ENCODE assay signal across 21 cellular contexts in the genomic region with DNA sequence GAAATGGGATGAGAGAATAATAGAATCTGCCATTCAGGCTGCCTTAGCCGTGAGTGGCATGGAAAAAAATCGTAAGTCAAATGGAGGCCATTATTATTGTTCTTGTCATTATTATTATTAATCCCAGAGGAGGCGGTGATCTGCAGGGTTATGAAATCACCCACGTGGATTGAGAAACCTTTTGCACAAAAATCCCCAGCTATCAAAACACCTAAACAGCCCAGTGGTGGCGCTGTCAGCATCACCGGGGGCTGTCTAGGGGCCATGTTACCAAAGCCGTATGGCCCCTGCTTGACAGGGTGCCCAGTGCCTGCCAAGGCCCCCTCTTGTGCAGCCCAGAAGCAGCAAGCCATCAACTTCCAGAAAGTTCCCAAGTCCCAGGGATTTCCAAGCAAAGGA. TPM values are rescaled to one million over a fixed set of nuclear protein-coding genes. Genes with fewer than 3 reads are reported as not detected.
DNase-seq lines count a peak whose midpoint lies in the region; TF ChIP-seq lines count a peak whose summit lies in the region.
"Had no signal": no experiment of that assay in that cellular context is flagged by ENCODE, and none has a peak within 500 bp of the region (broad histone marks: within the 10 kb centered on the region; RNA-seq: fewer than 3 reads in every experiment).

No MANE protein-coding gene starts in this region.

- no peaks in the 10 kb centered on the region for H3K9me3 Mint-ChIP-seq in HFFc6
- peaks cover 4% of the 10 kb centered on the region for H3K9me3 Mint-ChIP-seq in glutamatergic neuron (ENCODE audit: unreplicated experiment)

- no peak for TF ChIP-seq POLR2A in vagina (IDR thresholded peaks at IDR 0.05)

- H3K9me3 ChIP-seq in vagina: no peaks in the 10 kb centered on the region
- H3K9me3 ChIP-seq: BLaER1 treated with 17β-estradiol and CSF1 and Interleukin-3, amounts not matched to agents 10 nM and 100 nM; colonic mucosa had no signal

- H3K4me3 Mint-ChIP-seq in HFFc6 (no peak overlapping the region), glutamatergic neuron (ENCODE audit: unreplicated experiment) (peak overlapping the region; percentile 55)
- H3K4me3 Mint-ChIP-seq: activated CD8-positive, alpha-beta memory T cell treated with anti-CD3 and anti-CD28 coated beads, Interleukin-2, amount 10 ng/mL, durations not matched to agents 7 days and 5 days had no signal

- no peaks in the 10 kb centered on the region for H3K4me1 ChIP-seq in vagina
- H3K4me1 ChIP-seq: colonic mucosa had no signal

- H3K4me1 Mint-ChIP-seq in HFFc6 (ENCODE audit: low read depth): no peaks in the 10 kb centered on the region
- H3K4me1 Mint-ChIP-seq in glutamatergic neuron (ENCODE audit: low read depth, unreplicated experiment): peaks cover 3% of the 10 kb centered on the region
- H3K4me1 Mint-ChIP-seq: activated CD8-positive, alpha-beta memory T cell treated with anti-CD3 and anti-CD28 coated beads, Interleukin-2, amount 10 ng/mL, durations not matched to agents 7 days and 5 days had no signal

- no peak overlapping the region for H3K4me3 ChIP-seq in BJ (ENCODE audit: low read depth, low read length)
- no peak overlapping the region for H3K4me3 ChIP-seq in astrocyte of the spinal cord (ENCODE audit: low read depth, low read length)
- H3K4me3 ChIP-seq in vagina: no peak overlapping the region
- H3K4me3 ChIP-seq: BLaER1 treated with 17β-estradiol and CSF1 and Interleukin-3, amounts not matched to agents 10 nM and 100 nM; colonic mucosa had no signal

- peaks cover 18% of the 10 kb centered on the region for H3K27me3 Mint-ChIP-seq in HFFc6 (ENCODE audit: insufficient read depth)
- H3K27me3 Mint-ChIP-seq in glutamatergic neuron (ENCODE audit: unreplicated experiment): peaks cover 2% of the 10 kb centered on the region

- H3K36me3 ChIP-seq in BJ (ENCODE audit: control insufficient read depth, insufficient read depth, low read length) (no peaks in the 10 kb centered on the region), vagina (no peaks in the 10 kb centered on the region)
- H3K36me3 ChIP-seq: BLaER1 treated with 17β-estradiol and CSF1 and Interleukin-3, amounts not matched to agents 10 nM and 100 nM; colonic mucosa had no signal

- DNase-seq in BJ (ENCODE audit: low read depth): no peak
- DNase-seq in HFFc6: no peak
- no peak for DNase-seq in astrocyte of the spinal cord (ENCODE audit: low read depth, low spot score)
- no peak for DNase-seq in glutamatergic neuron
- DNase-seq in NCI-H1105 (lab: John Stamatoyannopoulos, UW): no peak
- DNase-seq in NCI-H187 treated with DMSO at 0.1 percent for 48 hours (lab: John Stamatoyannopoulos, UW): no peak
- no peak for DNase-seq in vagina (ENCODE audit: extremely low spot score in 2 of 2)
- no peak for DNase-seq in GM20000 (ENCODE audit: low spot score)
- DNase-seq: activated CD8-positive, alpha-beta memory T cell treated with anti-CD3 and anti-CD28 coated beads, Interleukin-2, amount 10 ng/mL, durations not matched to agents 7 days and 5 days; activated effector memory CD4-positive, alpha-beta T cell treated with Interleukin-2 at 50 U/mL for 16 hours; colonic mucosa; left ventricle myocardium superior; MM.1S; NCI-H748 treated with DMSO at 0.1 percent for 48 hours; occipital lobe; stimulated activated CD4-positive, alpha-beta T cell treated with anti-CD3 and anti-CD28 coated beads, Interleukin-2, amount 100 ng/mL, for 48 hours; substantia nigra; T1000 had no signal

- H3K27ac Mint-ChIP-seq in HFFc6 (no peak overlapping the region), glutamatergic neuron (ENCODE audit: unreplicated experiment) (peak overlapping the region; percentile 76)
- H3K27ac Mint-ChIP-seq: activated CD8-positive, alpha-beta memory T cell treated with anti-CD3 and anti-CD28 coated beads, Interleukin-2, amount 10 ng/mL, durations not matched to agents 7 days and 5 days had no signal

- no peak overlapping the region for H3K27ac ChIP-seq in vagina
- H3K27ac ChIP-seq: BLaER1 treated with 17β-estradiol and CSF1 and Interleukin-3, amounts not matched to agents 10 nM and 100 nM; colonic mucosa had no signal

- intact Hi-C loops in vagina (cut with DNase I): no loop called here

- TF ChIP-seq CTCF in BJ (IDR thresholded peaks at IDR 0.05; ENCODE audit: insufficient read depth, low read depth, low read length) (peak; percentile 20; the same call in 1 of the 2 replicates), HFFc6 (IDR thresholded peaks at IDR 0.05) (peak; percentile 47; the same call in 1 of the 2 replicates), astrocyte of the spinal cord (IDR thresholded peaks at IDR 0.05; ENCODE audit: low read depth, low read length) (peak; percentile 8), glutamatergic neuron (IDR thresholded peaks at IDR 0.05; ENCODE audit: partially characterized antibody, unreplicated experiment) (peak; percentile 11), vagina (IDR thresholded peaks at IDR 0.05) (no peak), GM20000 (IDR thresholded peaks at IDR 0.05; ENCODE audit: extremely low read depth, missing control alignments) (no peak)

- CTCF ChIA-PET in BJ (lab: Yijun Ruan, JAX): no interaction called here

- H3K27me3 ChIP-seq in BJ (ENCODE audit: control insufficient read depth, insufficient read depth, low read length) (peaks cover 9% of the 10 kb centered on the region; the same call in 1 of the 2 replicates), vagina (no peaks in the 10 kb centered on the region)
- H3K27me3 ChIP-seq: BLaER1 treated with 17β-estradiol and CSF1 and Interleukin-3, amounts not matched to agents 10 nM and 100 nM; colonic mucosa had no signal

- in situ Hi-C loops in astrocyte of the spinal cord (cut with HindIII; ENCODE audit: low sequenced_read_pairs): no loop called here

- no peaks in the 10 kb centered on the region for H3K36me3 Mint-ChIP-seq in HFFc6 (ENCODE audit: low read depth)
- H3K36me3 Mint-ChIP-seq in glutamatergic neuron (ENCODE audit: unreplicated experiment): no peaks in the 10 kb centered on the region
- H3K36me3 Mint-ChIP-seq: activated CD8-positive, alpha-beta memory T cell treated with anti-CD3 and anti-CD28 coated beads, Interleukin-2, amount 10 ng/mL, durations not matched to agents 7 days and 5 days had no signal

- POLR2A ChIA-PET in BJ (lab: Charles Lee): no interaction called here

RNA-seq across cellular contexts. Expression of a gene that starts 25.2 kb away (rescaled TPM):
- not detected in 2 replicates for polyA plus RNA-seq in BJ (2011; rRNA removed)
- not detected in 2 replicates for polyA minus RNA-seq in BJ (2011; rRNA and poly(A)+ RNA removed)
- total RNA-seq in HFFc6 (2021; fragmentation: NEBNext Ultra II Directional; extraction: Animal tissue kit (Norgen Biotek cat#: 25700)): under 1 TPM in 1 of 6 experiments, not detected in 5; 0.02 TPM
- total RNA-seq in glutamatergic neuron (ENCODE audit: unreplicated experiment) (0.91 TPM), vagina (not detected)
- total RNA-seq: activated CD8-positive, alpha-beta memory T cell treated with anti-CD3 and anti-CD28 coated beads, Interleukin-2, amount 10 ng/mL, durations not matched to agents 7 days and 5 days; endothelial cell of umbilical vein; left ventricle myocardium superior; occipital lobe; SK-MEL-5 had no signal
- polyA plus RNA-seq: endothelial cell of umbilical vein had no signal

RNA-seq across cellular contexts. Expression of a gene that starts 54.7 kb away (rescaled TPM):
- polyA plus RNA-seq in BJ (2011; rRNA removed): 4.9 and 5.8 TPM in 2 replicates
- polyA minus RNA-seq in BJ (2011; rRNA and poly(A)+ RNA removed): 4.7 and 5.1 TPM in 2 replicates
- total RNA-seq in HFFc6 (2021; fragmentation: NEBNext Ultra II Directional; extraction: Animal tissue kit (Norgen Biotek cat#: 25700)): 10 to 100 TPM in 2 of 6 experiments, 1 to 10 TPM in 4; 8.3 to 12.0 (median 9.4) TPM
- total RNA-seq in glutamatergic neuron (ENCODE audit: unreplicated experiment): 13.9 TPM
- 7.9 TPM for total RNA-seq in vagina

RNA-seq across cellular contexts. Expression of a gene that starts 55.5 kb away (rescaled TPM):
- 48.7 and 86.2 TPM in 2 replicates for polyA plus RNA-seq in BJ (2011; rRNA removed)
- polyA minus RNA-seq in BJ (2011; rRNA and poly(A)+ RNA removed): 45.0 and 49.4 TPM in 2 replicates
- 10 to 100 TPM; 62.9 to 88.3 (median 76.3) TPM for total RNA-seq in HFFc6 (2021; fragmentation: NEBNext Ultra II Directional; extraction: Animal tissue kit (Norgen Biotek cat#: 25700))
- 107 TPM for total RNA-seq in glutamatergic neuron (ENCODE audit: unreplicated experiment)
- total RNA-seq in vagina: 44.2 TPM

Comparison
In these comparisons a context has a peak if more than half of its experiments do, and no peak if none do; other contexts are left out.
1. CTCF ChIP-seq: peak in BJ (single experiment), HFFc6 (single experiment), astrocyte of the spinal cord (single experiment) and glutamatergic neuron (single experiment); none in vagina (0 of 3) and GM20000 (single experiment).